9 cellular contexts compared by ENCODE assay signal in the genomic region with DNA sequence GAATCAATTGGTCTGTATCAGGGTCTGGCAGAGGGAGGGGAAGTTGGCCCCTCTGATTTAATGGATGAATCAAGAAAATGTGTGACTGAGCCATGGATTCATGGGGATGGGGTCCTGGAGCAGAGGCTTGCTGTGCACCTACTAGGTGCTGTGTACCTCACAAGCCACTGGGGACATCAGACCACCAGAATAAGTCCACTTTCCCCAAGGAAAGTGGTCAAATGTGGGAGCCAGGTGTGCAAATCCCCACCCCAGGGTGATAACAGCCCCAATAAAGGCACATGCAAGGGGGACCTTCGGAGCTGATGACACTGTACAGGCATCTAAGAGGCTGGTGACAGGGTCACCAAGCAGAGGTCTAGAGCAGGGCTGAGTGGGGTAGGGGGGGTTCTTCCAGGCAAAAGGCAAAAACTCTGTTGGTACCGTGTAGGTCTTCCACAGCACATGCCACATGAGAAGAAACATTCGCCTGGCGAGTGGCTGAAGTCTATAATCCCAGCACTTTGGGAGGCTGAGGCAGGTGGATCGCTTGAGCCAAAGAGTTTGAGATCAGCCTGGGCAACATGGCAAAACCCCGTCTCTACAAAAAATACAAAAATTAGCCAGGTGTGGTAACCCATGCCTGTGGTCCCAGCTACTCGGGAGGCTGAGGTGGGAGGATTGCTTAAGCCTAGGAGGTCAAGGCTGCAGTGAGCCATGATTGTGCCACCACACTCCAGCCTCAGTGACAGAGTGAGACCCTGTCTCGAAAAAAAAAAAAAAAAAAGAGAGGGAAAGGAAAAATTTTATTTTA. TPM values are rescaled to one million over a fixed set of nuclear protein-coding genes. Genes with fewer than 3 reads are reported as not detected.
DNase-seq lines count a peak whose midpoint lies in the region; ATAC-seq, FAIRE-seq and TF ChIP-seq lines count a peak whose summit lies in the region.
"Had no signal": no experiment of that assay in that cellular context is flagged by ENCODE, and none has a peak within 500 bp of the region (broad histone marks: within the 10 kb centered on the region; RNA-seq: fewer than 3 reads in every experiment).

No MANE protein-coding gene starts in this region.

- ATAC-seq in psoas muscle (no peak), GM21528 (IDR thresholded peaks at IDR 0.05; ENCODE audit: low FRiP score, unreplicated experiment) (no peak), GM21529 (IDR thresholded peaks at IDR 0.05; ENCODE audit: unreplicated experiment) (no peak)

- H3K9me3 ChIP-seq in OCI-LY3 (ENCODE audit: insufficient read depth, low read length) (no peaks in the 10 kb centered on the region), H1 (ENCODE audit: insufficient read depth in 2 of 2, low read depth in 1 of 2, low read length in 1 of 2) (no peaks in the 10 kb centered on the region), psoas muscle (no peaks in the 10 kb centered on the region)

- no peaks in the 10 kb centered on the region; the same call in 1 of the 2 replicates for H3K23me2 ChIP-seq in H1 (ENCODE audit: low read depth, low read length)

- H3K4me3 ChIP-seq in GM12864 (ENCODE audit: low read depth, low read length) (no peak overlapping the region), OCI-LY3 (ENCODE audit: low read length) (peak overlapping the region; percentile 0; the same call in 1 of the 2 replicates), H1 (ENCODE audit: extremely low read depth in 1 of 4, insufficient read depth in 2 of 4, low read depth in 3 of 4, low read length in 4 of 4) (no peak overlapping the region), psoas muscle (no peak overlapping the region)

- peak overlapping the region; percentile 53; the same call in 1 of the 2 replicates for H2AK5ac ChIP-seq in H1 (ENCODE audit: low read depth, low read length)

- no peak for TF ChIP-seq RAD21 in H1 (IDR thresholded peaks at IDR 0.05 in 1 of 2, conservative IDR thresholded peaks at IDR 0.05 in 1 of 2; ENCODE audit: low read depth in 2 of 2, low read length in 2 of 2)

- no peaks in the 10 kb centered on the region for H3K79me2 ChIP-seq in OCI-LY3 (ENCODE audit: low read length)
- no peaks in the 10 kb centered on the region for H3K79me2 ChIP-seq in H1 (ENCODE audit: control insufficient read depth in 1 of 2, insufficient read depth in 2 of 2, low read length in 2 of 2)

- H3K27ac ChIP-seq in OCI-LY3 (ENCODE audit: low read length) (peak overlapping the region; percentile 65), H1 (ENCODE audit: low read depth, low read length) (no peak overlapping the region), psoas muscle (peak overlapping the region; percentile 96)

- FAIRE-seq in H1 (lab: Jason Lieb, UNC), result no peak

- POLR2A ChIA-PET in H1 (lab: Charles Lee; ENCODE audit: partially characterized antibody), result interaction anchor here (0.8 kb wide), 1 partner anchor 43 kb away, joined by 3 read pairs; no protein-coding TSS in a partner anchor

- H3K14ac ChIP-seq in H1 (ENCODE audit: insufficient read length), result no peak overlapping the region

- H3K23ac ChIP-seq in H1 (ENCODE audit: insufficient read length), result no peak overlapping the region

- H4K91ac ChIP-seq in H1 (replicated peaks; ENCODE audit: insufficient read length, low read length), result no peak overlapping the region

- peak overlapping the region; percentile 46 for H3K4me2 ChIP-seq in OCI-LY3 (ENCODE audit: low read length)
- no peak overlapping the region for H3K4me2 ChIP-seq in H1 (ENCODE audit: insufficient read depth in 1 of 2, low read depth in 2 of 2, low read length in 2 of 2)

- H3K36me3 ChIP-seq in OCI-LY3 (replicated peaks; ENCODE audit: low read depth, low read length) (no peaks in the 10 kb centered on the region), H1 (ENCODE audit: control insufficient read depth in 2 of 4, insufficient read depth in 4 of 4, low read length in 3 of 4) (no peaks in the 10 kb centered on the region), psoas muscle (ENCODE audit: insufficient read depth in 1 of 2, low read depth in 1 of 2) (no peaks in the 10 kb centered on the region)

- H3K9ac ChIP-seq in OCI-LY3 (ENCODE audit: low read length) (peak overlapping the region; percentile 2; the same call in 1 of the 2 replicates), H1 (replicated peaks in 1 of 4; ENCODE audit: extremely low read depth in 1 of 4, low read depth in 3 of 4, low read length in 3 of 4) (no peak overlapping the region)

- 89% methylated on average over 7 of the region's 8 CpGs; no CpG with 5 or more reads in 1 of the 2 experiments for WGBS in H1 (ENCODE audit: extremely low coverage in 1 of 2, insufficient coverage in 1 of 2, insufficient read length in 1 of 2, insufficient replicate concordance in 2 of 2, low coverage in 1 of 2, low lambda C conversion rate in 2 of 2, missing lambda C conversion rate in 1 of 2), 2 experiments
- WGBS in psoas muscle, 3 donors, result 85 to 90% (median 88%) methylated on average over 8 of the region's 8 CpGs

- DNase-seq in GM12864 (ENCODE audit: low read depth), result no peak
- no peak for DNase-seq in H1 (ENCODE audit: low read depth in 1 of 2, low spot score in 2 of 2)
- DNase-seq in psoas muscle, result no peak
- DNase-seq in H4 (ENCODE audit: low spot score), result no peak
- DNase-seq in COLO668 (lab: John Stamatoyannopoulos, UW; ENCODE audit: unreplicated experiment), result no peak
- DNase-seq: T1000 had no signal

- H3K79me1 ChIP-seq in H1 (ENCODE audit: low read depth, low read length), result no peaks in the 10 kb centered on the region

- TF ChIP-seq CTCF in GM12864 (IDR thresholded peaks at IDR 0.05; ENCODE audit: low read depth, low read length, missing control alignments) (peak; percentile 26), OCI-LY3 (IDR thresholded peaks at IDR 0.05; ENCODE audit: low read depth, low read length) (no peak), H1 (IDR thresholded peaks at IDR 0.05; ENCODE audit: control extremely low read depth in 1 of 3, insufficient read depth in 1 of 3, low read depth in 1 of 3, low read length in 3 of 3) (peak in 1 of 3 experiments; percentile 5; a peak in 2 of 4 replicates), psoas muscle (IDR thresholded peaks at IDR 0.05) (no peak)

- no peak overlapping the region for H4K8ac ChIP-seq in H1 (ENCODE audit: extremely low read depth, insufficient read depth, low read length)

- H4K20me1 ChIP-seq in OCI-LY3 (ENCODE audit: insufficient read depth, low read length) (no peaks in the 10 kb centered on the region), H1 (replicated peaks in 1 of 2; ENCODE audit: control insufficient read depth in 1 of 2, insufficient read depth in 2 of 2, low read length in 2 of 2) (no peaks in the 10 kb centered on the region)

- no peak for TF ChIP-seq EP300 in H1 (IDR thresholded peaks at IDR 0.05; ENCODE audit: borderline replicate concordance in 1 of 2, low read depth in 2 of 2, low read length in 2 of 2)

- peak overlapping the region; percentile 75; the same call in 1 of the 2 replicates for H2BK12ac ChIP-seq in H1 (ENCODE audit: low read depth, low read length)

- H3K27me3 ChIP-seq in OCI-LY3 (ENCODE audit: low read depth, low read length) (no peaks in the 10 kb centered on the region), H1 (replicated peaks in 1 of 4; ENCODE audit: control insufficient read depth in 3 of 4, extremely low read depth in 1 of 4, insufficient read depth in 3 of 4, low read length in 3 of 4) (no peaks in the 10 kb centered on the region), psoas muscle (ENCODE audit: insufficient read depth in 3 of 3, low read length in 2 of 3) (no peaks in the 10 kb centered on the region)

- intact Hi-C loops in psoas muscle (cut with DNase I), result loop anchor here in 1 of 2 donors (5.0 kb wide), 2 partner anchors 35 to 65 kb away; partner anchors contain the start of gene MYH9

- H2BK5ac ChIP-seq in H1 (ENCODE audit: low read depth, low read length), result peak overlapping the region; percentile 35; the same call in 1 of the 2 replicates

- H2BK120ac ChIP-seq in H1 (replicated peaks; ENCODE audit: low read depth, low read length), result no peak overlapping the region

- peak overlapping the region; percentile 40 for H3K4ac ChIP-seq in H1 (replicated peaks; ENCODE audit: insufficient read length, low read depth, low read length)

- no peak overlapping the region for H2BK15ac ChIP-seq in H1 (ENCODE audit: low read length)

- TF ChIP-seq POLR2A in H1 (IDR thresholded peaks at IDR 0.05; ENCODE audit: control extremely low read depth in 1 of 2, low read depth in 2 of 2, low read length in 2 of 2), result no peak

- H3K4me1 ChIP-seq in OCI-LY3 (ENCODE audit: low read length), result peaks cover 62% of the 10 kb centered on the region
- H3K4me1 ChIP-seq in H1 (replicated peaks in 1 of 4; ENCODE audit: control insufficient read depth in 3 of 4, insufficient read depth in 4 of 4, low read length in 3 of 4), result peaks cover 5 to 16% (median 7%) of the 10 kb centered on the region in 4 experiments
- peaks cover 50% of the 10 kb centered on the region for H3K4me1 ChIP-seq in psoas muscle

- no peak overlapping the region for H4K5ac ChIP-seq in H1 (ENCODE audit: insufficient read length, low read depth, low read length)

- no peak overlapping the region for H3K18ac ChIP-seq in H1 (ENCODE audit: extremely low read depth, low read length)

- CTCF ChIA-PET in H1 (lab: Charles Lee; ENCODE audit: partially characterized antibody), result interaction anchor here (0.7 to 2.0 kb wide), 4 partner anchors 22 to 192 kb away, joined by 3 to 5 read pairs (median 3); no protein-coding TSS in a partner anchor

- H2BK20ac ChIP-seq in H1 (ENCODE audit: low read length), result peak overlapping the region; percentile 80; the same call in 1 of the 2 replicates

- no peak overlapping the region for H2AFZ ChIP-seq in OCI-LY3 (ENCODE audit: low read depth, low read length)
- H2AFZ ChIP-seq in H1 (ENCODE audit: low read length), result no peak overlapping the region

- no peak overlapping the region for H3K56ac ChIP-seq in H1 (replicated peaks; ENCODE audit: insufficient read length, low read depth, low read length)

RNA-seq across cellular contexts. Expression of gene TXN2, which starts 28.8 kb away (rescaled TPM):
- 47.5 and 53.8 TPM in 2 replicates for total RNA-seq in H1 (2021; fragmentation: NEBNext Ultra II Directional; extraction: Animal tissue kit (Norgen Biotek cat#: 25700))
- polyA plus RNA-seq in H1 (2011; rRNA removed) (116 and 124 TPM in 2 replicates), psoas muscle (100 to 1,000 TPM; 109 to 155 (median 115) TPM)
- polyA plus RNA-seq in H1 (2011; cell fraction: cytosol; rRNA removed), result 132 TPM
- 83.4 TPM for polyA plus RNA-seq in H1 (2011; cell fraction: nucleus; rRNA removed)
- polyA plus RNA-seq in H1 (2012, experiment 1 of 2), result 60.1 to 78.2 TPM (median 74.1 TPM) in 4 replicates
- 94.0 TPM for polyA plus RNA-seq in H1 (2012, experiment 2 of 2)
- polyA plus RNA-seq in H1 (2013, experiment 1 of 2), result 48.6 TPM
- 47.3 TPM for polyA plus RNA-seq in H1 (2013, experiment 2 of 2)
- 62.2 and 73.6 TPM in 2 replicates for polyA minus RNA-seq in H1 (2011; rRNA and poly(A)+ RNA removed)
- 39.3 TPM for polyA minus RNA-seq in H1 (2011; cell fraction: cytosol; rRNA and poly(A)+ RNA removed)
- polyA minus RNA-seq in H1 (2011; cell fraction: nucleus; rRNA and poly(A)+ RNA removed), result 25.2 TPM
- total RNA-seq in psoas muscle, result 100 to 1,000 TPM in 3 of 4 donors, 10 to 100 TPM in 1; 83.9 to 146 (median 112) TPM
- 13.6 and 15.6 TPM in 2 replicates for total RNA-seq in H4 (2014; rRNA removed; shearing (Covaris generic))

RNA-seq across cellular contexts. Expression of gene FOXRED2, which starts 54.2 kb away (rescaled TPM):
- 27.8 and 31.5 TPM in 2 replicates for total RNA-seq in H1 (2021; fragmentation: NEBNext Ultra II Directional; extraction: Animal tissue kit (Norgen Biotek cat#: 25700))
- polyA plus RNA-seq in H1 (2011; rRNA removed), result 11.5 and 17.1 TPM in 2 replicates
- 6.6 TPM for polyA plus RNA-seq in H1 (2011; cell fraction: cytosol; rRNA removed)
- 14.6 TPM for polyA plus RNA-seq in H1 (2011; cell fraction: nucleus; rRNA removed)
- polyA plus RNA-seq in H1 (2012, experiment 1 of 2), result 11.1 to 19.7 TPM (median 14.2 TPM) in 4 replicates
- 15.2 TPM for polyA plus RNA-seq in H1 (2012, experiment 2 of 2)
- polyA plus RNA-seq in H1 (2013, experiment 1 of 2), result 16.3 TPM
- polyA plus RNA-seq in H1 (2013, experiment 2 of 2), result 18.0 TPM
- polyA minus RNA-seq in H1 (2011; rRNA and poly(A)+ RNA removed), result 10.5 and 14.3 TPM in 2 replicates
- 12.0 TPM for polyA minus RNA-seq in H1 (2011; cell fraction: cytosol; rRNA and poly(A)+ RNA removed)
- polyA minus RNA-seq in H1 (2011; cell fraction: nucleus; rRNA and poly(A)+ RNA removed), result 13.3 TPM
- 10 to 100 TPM in 1 of 4 donors, 1 to 10 TPM in 3; 6.4 to 10.2 (median 7.9) TPM for total RNA-seq in psoas muscle
- 1 to 10 TPM; 3.3 to 9.0 (median 5.0) TPM for polyA plus RNA-seq in psoas muscle
- total RNA-seq in H4 (2014; rRNA removed; shearing (Covaris generic)), result 17.8 and 21.6 TPM in 2 replicates
